In the genomic region with DNA sequence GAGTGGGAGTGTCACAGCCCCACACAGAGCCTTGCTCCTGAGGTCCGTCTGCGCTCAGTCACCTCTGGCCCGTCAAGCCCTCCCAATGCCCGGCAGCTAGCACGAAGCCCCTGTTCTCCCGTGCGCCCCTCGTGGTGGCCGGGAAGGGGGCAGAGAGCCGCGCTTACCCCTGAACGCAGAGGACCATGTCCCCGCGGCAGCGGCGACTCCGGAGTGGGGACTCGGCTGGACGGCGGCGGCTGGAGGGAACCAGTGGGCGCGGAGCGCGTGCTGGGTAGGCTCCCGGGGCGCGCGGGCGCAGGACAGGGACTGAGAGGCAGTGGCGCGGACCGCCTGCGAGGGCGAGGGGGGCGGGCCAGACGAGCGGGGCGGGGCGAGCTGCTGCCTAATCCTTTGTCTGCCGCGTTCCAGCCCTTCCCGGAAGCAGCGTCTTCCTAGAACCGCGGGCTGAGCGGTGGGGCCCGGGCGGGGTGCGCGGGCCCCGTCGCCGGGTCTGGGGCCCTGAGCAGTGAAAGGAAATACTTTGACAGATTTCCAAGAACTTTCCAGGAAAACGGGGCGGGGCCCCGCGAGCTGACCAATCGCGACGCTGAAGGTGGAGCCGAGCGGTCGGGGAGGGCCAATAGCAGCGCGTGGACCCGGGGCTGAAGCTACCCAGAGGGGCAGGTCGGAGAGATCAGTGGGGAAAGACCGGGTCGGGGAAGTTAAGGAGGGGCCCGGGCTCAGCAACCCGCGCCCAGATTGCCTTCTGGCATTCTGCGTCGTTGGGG, we compare ENCODE assay signal across 1 cellular context.
TF ChIP-seq lines count a peak whose summit lies in the region.

A gene with protein sequence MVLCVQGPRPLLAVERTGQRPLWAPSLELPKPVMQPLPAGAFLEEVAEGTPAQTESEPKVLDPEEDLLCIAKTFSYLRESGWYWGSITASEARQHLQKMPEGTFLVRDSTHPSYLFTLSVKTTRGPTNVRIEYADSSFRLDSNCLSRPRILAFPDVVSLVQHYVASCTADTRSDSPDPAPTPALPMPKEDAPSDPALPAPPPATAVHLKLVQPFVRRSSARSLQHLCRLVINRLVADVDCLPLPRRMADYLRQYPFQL (minus strand): TSS at position 311 of the 770 bp plus-strand sequence. CDS start 124 bp downstream, at position 187.

TF ChIP-seq in GM12878, 131 proteins besides CTCF, POLR2A, EP300 and RAD21 (continued from another document and continues in another):
- no peak for TF ChIP-seq ATF2 (IDR thresholded peaks at IDR 0.05; ENCODE audit: low read length)
- TF ChIP-seq NBN (IDR thresholded peaks at IDR 0.05) = no peak
- TF ChIP-seq HDGF (IDR thresholded peaks at IDR 0.05) = no peak
- TF ChIP-seq NR2C1 (IDR thresholded peaks at IDR 0.05) = no peak
- no peak for TF ChIP-seq BMI1 (IDR thresholded peaks at IDR 0.05; ENCODE audit: borderline replicate concordance)
- TF ChIP-seq NFXL1 (IDR thresholded peaks at IDR 0.05; ENCODE audit: borderline replicate concordance) = no peak
- no peak for TF ChIP-seq YBX1 (IDR thresholded peaks at IDR 0.05)
- TF ChIP-seq ZBTB11 (CRISPR knock-in tag; IDR thresholded peaks at IDR 0.05) = no peak
- TF ChIP-seq, protein P1, sequence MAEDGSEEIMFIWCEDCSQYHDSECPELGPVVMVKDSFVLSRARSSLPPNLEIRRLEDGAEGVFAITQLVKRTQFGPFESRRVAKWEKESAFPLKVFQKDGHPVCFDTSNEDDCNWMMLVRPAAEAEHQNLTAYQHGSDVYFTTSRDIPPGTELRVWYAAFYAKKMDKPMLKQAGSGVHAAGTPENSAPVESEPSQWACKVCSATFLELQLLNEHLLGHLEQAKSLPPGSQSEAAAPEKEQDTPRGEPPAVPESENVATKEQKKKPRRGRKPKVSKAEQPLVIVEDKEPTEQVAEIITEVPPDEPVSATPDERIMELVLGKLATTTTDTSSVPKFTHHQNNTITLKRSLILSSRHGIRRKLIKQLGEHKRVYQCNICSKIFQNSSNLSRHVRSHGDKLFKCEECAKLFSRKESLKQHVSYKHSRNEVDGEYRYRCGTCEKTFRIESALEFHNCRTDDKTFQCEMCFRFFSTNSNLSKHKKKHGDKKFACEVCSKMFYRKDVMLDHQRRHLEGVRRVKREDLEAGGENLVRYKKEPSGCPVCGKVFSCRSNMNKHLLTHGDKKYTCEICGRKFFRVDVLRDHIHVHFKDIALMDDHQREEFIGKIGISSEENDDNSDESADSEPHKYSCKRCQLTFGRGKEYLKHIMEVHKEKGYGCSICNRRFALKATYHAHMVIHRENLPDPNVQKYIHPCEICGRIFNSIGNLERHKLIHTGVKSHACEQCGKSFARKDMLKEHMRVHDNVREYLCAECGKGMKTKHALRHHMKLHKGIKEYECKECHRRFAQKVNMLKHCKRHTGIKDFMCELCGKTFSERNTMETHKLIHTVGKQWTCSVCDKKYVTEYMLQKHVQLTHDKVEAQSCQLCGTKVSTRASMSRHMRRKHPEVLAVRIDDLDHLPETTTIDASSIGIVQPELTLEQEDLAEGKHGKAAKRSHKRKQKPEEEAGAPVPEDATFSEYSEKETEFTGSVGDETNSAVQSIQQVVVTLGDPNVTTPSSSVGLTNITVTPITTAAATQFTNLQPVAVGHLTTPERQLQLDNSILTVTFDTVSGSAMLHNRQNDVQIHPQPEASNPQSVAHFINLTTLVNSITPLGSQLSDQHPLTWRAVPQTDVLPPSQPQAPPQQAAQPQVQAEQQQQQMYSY (CRISPR knock-in tag; IDR thresholded peaks at IDR 0.05) = 0 out of 2 replicates have a peak, but pooled peaks have one; percentile 45
- peak; percentile 78 for TF ChIP-seq ZNF687 (IDR thresholded peaks at IDR 0.05)
- no peak for TF ChIP-seq SKIL (IDR thresholded peaks at IDR 0.05; ENCODE audit: low read depth, poor library complexity, severe bottlenecking)
- TF ChIP-seq SIN3A (IDR thresholded peaks at IDR 0.05; ENCODE audit: low read depth, low read length) = no peak; the same call in 1 of the 2 replicates
- no peak; the same call in 2 of the 3 replicates for TF ChIP-seq POU2F2 (IDR thresholded peaks at IDR 0.05; ENCODE audit: borderline replicate concordance, low read depth, low read length)
- TF ChIP-seq FOXM1 (IDR thresholded peaks at IDR 0.05; ENCODE audit: low read depth, low read length) = no peak
- TF ChIP-seq SMARCA5 (IDR thresholded peaks at IDR 0.05) = peak; percentile 82
- no peak for TF ChIP-seq CHD2 (IDR thresholded peaks at IDR 0.05; ENCODE audit: borderline replicate concordance, low read depth, low read length)
- no peak for TF ChIP-seq NR2C2 (IDR thresholded peaks at IDR 0.05; ENCODE audit: borderline replicate concordance, control insufficient read depth, insufficient read length, low read depth)
- no peak for TF ChIP-seq MYC (IDR thresholded peaks at IDR 0.05; ENCODE audit: insufficient read depth, insufficient read length, insufficient replicate concordance, low read length, severe bottlenecking)
- TF ChIP-seq GATAD2B (conservative IDR thresholded peaks at IDR 0.05; ENCODE audit: low read depth) = peak; percentile 67
- 0 out of 2 replicates have a peak, but pooled peaks have one; percentile 35 for TF ChIP-seq POLR2AphosphoS5 (IDR thresholded peaks at IDR 0.05; ENCODE audit: low read length)
- no peak for TF ChIP-seq SRF (IDR thresholded peaks at IDR 0.05; ENCODE audit: low read depth in 2 of 2, low read length in 2 of 2)
- peak; percentile 18 to 75; a peak in 3 of 4 replicates for TF ChIP-seq BHLHE40 (IDR thresholded peaks at IDR 0.05; ENCODE audit: borderline replicate concordance in 1 of 2, low read depth in 2 of 2, low read length in 1 of 2)
- no peak for TF ChIP-seq ZNF384 (IDR thresholded peaks at IDR 0.05; ENCODE audit: borderline replicate concordance, low read depth, low read length)
- TF ChIP-seq SUPT20H (IDR thresholded peaks at IDR 0.05; ENCODE audit: borderline replicate concordance, control insufficient read depth, low read depth, low read length) = no peak
- peak; percentile 73 for TF ChIP-seq RFX5 (IDR thresholded peaks at IDR 0.05; ENCODE audit: low read depth, low read length)
- TF ChIP-seq ZBED1 (IDR thresholded peaks at IDR 0.05; ENCODE audit: borderline replicate concordance) = no peak
- TF ChIP-seq FOXK2 (IDR thresholded peaks at IDR 0.05) = no peak
- TF ChIP-seq ATF3 (IDR thresholded peaks at IDR 0.05; ENCODE audit: borderline replicate concordance, extremely low read depth, low read depth, low read length) = no peak
- TF ChIP-seq EZH2 (IDR thresholded peaks at IDR 0.05; ENCODE audit: borderline replicate concordance, control insufficient read depth, low read depth, low read length) = no peak
- no peak for TF ChIP-seq SMC3 (IDR thresholded peaks at IDR 0.05; ENCODE audit: borderline replicate concordance, low read length)
- no peak for TF ChIP-seq KDM1A (IDR thresholded peaks at IDR 0.05; ENCODE audit: borderline replicate concordance)
- TF ChIP-seq ZNF207 (IDR thresholded peaks at IDR 0.05; ENCODE audit: borderline replicate concordance) = no peak
- 0 out of 2 replicates have a peak, but pooled peaks have one; percentile 6 for TF ChIP-seq YY1 (IDR thresholded peaks at IDR 0.05; ENCODE audit: low read depth, low read length)
- no peak for TF ChIP-seq STAT1 (conservative IDR thresholded peaks at IDR 0.05)
- no peak for TF ChIP-seq SPI1 (IDR thresholded peaks at IDR 0.05; ENCODE audit: borderline replicate concordance, insufficient read depth, low read depth, low read length)
- TF ChIP-seq ASH2L (IDR thresholded peaks at IDR 0.05; ENCODE audit: borderline replicate concordance, low read depth) = no peak
- peak; percentile 32 for TF ChIP-seq E4F1 (IDR thresholded peaks at IDR 0.05; ENCODE audit: borderline replicate concordance, partially characterized antibody)
- TF ChIP-seq EED (IDR thresholded peaks at IDR 0.05; ENCODE audit: low read depth) = no peak
- no peak for TF ChIP-seq SP1 (IDR thresholded peaks at IDR 0.05; ENCODE audit: low read depth, low read length)
